ENCODE assay signal across 1 cellular context in genomic region chr3:72797773-72798543, GRCh38.
TF ChIP-seq lines count a peak whose summit lies in the region.

No MANE protein-coding gene starts in this region.

TF ChIP-seq in SK-N-SH, 30 proteins besides CTCF, POLR2A, EP300 and RAD21 (continued from another document):
- TF ChIP-seq USF1 (IDR thresholded peaks at IDR 0.05; ENCODE audit: borderline replicate concordance, low read depth), result peak; percentile 52; the same call in 1 of the 2 replicates
- no peak for TF ChIP-seq YY1 (IDR thresholded peaks at IDR 0.05; ENCODE audit: low read depth)
- peak; percentile 21; the same call in 1 of the 2 replicates for TF ChIP-seq NFIC (IDR thresholded peaks at IDR 0.05; ENCODE audit: borderline replicate concordance)
